Comparison of ENCODE assay signal across 34 cellular contexts in the genomic region with DNA sequence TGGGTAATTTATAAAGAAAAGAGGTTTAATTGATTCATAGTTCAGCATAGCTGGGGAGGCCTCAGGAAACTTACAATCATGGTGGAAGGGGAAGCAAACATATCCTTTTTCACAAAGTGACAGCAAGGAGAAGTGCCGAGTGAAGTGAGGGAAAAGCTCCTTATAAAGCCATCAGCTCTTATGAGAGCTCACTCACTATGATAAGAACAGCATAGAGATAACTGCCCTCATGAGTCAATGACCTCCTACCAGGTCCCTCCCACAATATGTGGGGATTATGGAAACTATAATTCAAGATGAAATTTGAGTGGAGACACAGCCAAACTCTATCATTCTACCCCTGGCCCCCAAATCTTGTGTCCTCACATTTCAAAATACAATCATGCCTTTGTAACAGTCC.
"Had no signal": no experiment of that assay in that cellular context is flagged by ENCODE, and none has a peak within 500 bp of the region (broad histone marks: within the 10 kb centered on the region; RNA-seq: fewer than 3 reads in every experiment).

No MANE protein-coding gene starts in this region.

- H3K4me1 ChIP-seq: adrenal gland, ascending aorta, body of pancreas, breast epithelium had no signal

- H3K4me3 ChIP-seq: adrenal gland, ascending aorta, body of pancreas, breast epithelium, cardiac muscle cell had no signal

- ATAC-seq: activated naive CD4-positive, alpha-beta T cell treated with anti-CD3 and anti-CD28 coated beads, Interleukin-2, amount 50 U/mL, for 72 hours; activated naive CD8-positive, alpha-beta T cell treated with anti-CD3 and anti-CD28 coated beads, Interleukin-2, amount 50 U/mL, for 24 hours; activated T-cell treated with anti-CD3 and anti-CD28 coated beads, Interleukin-2, amount 50 U/mL, for 4 hours; activated T-cell treated with anti-CD3 and anti-CD28 coated beads, Interleukin-2, amount 50 U/mL, for 72 hours; activated T-helper 17 cell treated with anti-CD3 and anti-CD28 coated beads, Interleukin-2, amount 50 U/mL, for 72 hours; body of pancreas had no signal

- H3K27ac ChIP-seq: adrenal gland, ascending aorta, body of pancreas, brain microvascular endothelial cell, breast epithelium, cardiac muscle cell had no signal

- H3K36me3 ChIP-seq: adrenal gland, ascending aorta, brain microvascular endothelial cell, breast epithelium, cardiac muscle cell had no signal

- H3K27me3 ChIP-seq: adrenal gland, ascending aorta, body of pancreas, brain microvascular endothelial cell, breast epithelium, cardiac muscle cell had no signal

- DNase-seq: activated effector memory CD4-positive, alpha-beta T cell treated with anti-CD3 and anti-CD28 coated beads, Interleukin-2, amount 50 U/mL, for 16 hours; activated effector memory CD4-positive, alpha-beta T cell treated with Interleukin-2 at 50 U/mL for 16 hours; activated gamma-delta T cell; activated gamma-delta T cell treated with Interleukin-2 at 50 U/mL for 16 hours; activated naive CD4-positive, alpha-beta T cell; activated naive CD4-positive, alpha-beta T cell treated with anti-CD3 and anti-CD28 coated beads for 36 hours; activated naive CD4-positive, alpha-beta T cell treated with anti-CD3 and anti-CD28 coated beads, Interleukin-2, amount 10 ng/mL, durations not matched to agents 7 days and 5 days; activated naive CD4-positive, alpha-beta T cell treated with anti-CD3 and anti-CD28 coated beads, Interleukin-2, amount 50 U/mL, for 16 hours; activated naive CD4-positive, alpha-beta T cell treated with Interleukin-2 at 50 U/mL for 16 hours; activated naive CD8-positive, alpha-beta T cell treated with anti-CD3 and anti-CD28 coated beads for 36 hours; activated naive CD8-positive, alpha-beta T cell treated with anti-CD3 and anti-CD28 coated beads, Interleukin-2, amount 10 ng/mL, durations not matched to agents 7 days and 5 days; activated naive CD8-positive, alpha-beta T cell treated with anti-CD3 and anti-CD28 coated beads, Interleukin-2, amount 50 U/mL, for 24 hours; activated T-cell treated with anti-CD3 and anti-CD28 coated beads for 4 hours; activated T-cell treated with anti-CD3 and anti-CD28 coated beads, Interleukin-2, amount 50 U/mL, for 1 hour; activated T-cell treated with anti-CD3 and anti-CD28 coated beads, Interleukin-2, amount 50 U/mL, for 24 hours; activated T-cell treated with anti-CD3 and anti-CD28 coated beads, Interleukin-2, amount 50 U/mL, for 4 hours; activated T-cell treated with anti-CD3 and anti-CD28 coated beads, Interleukin-2, amount 50 U/mL, for 48 hours; activated T-cell treated with anti-CD3 and anti-CD28 coated beads, Interleukin-2, amount 50 U/mL, for 72 hours; adrenal gland; amniotic stem cell; amygdala; anterior cingulate cortex; aorta; body of pancreas; brain microvascular endothelial cell; caudate nucleus; central memory CD4-positive, alpha-beta T cell; cerebellar nuclear complex had no signal

- H3K9me3 ChIP-seq: adrenal gland, ascending aorta, body of pancreas had no signal

- FAIRE-seq: astrocyte had no signal
